Comparison of ENCODE assay signal across 11 cellular contexts in the genomic region with DNA sequence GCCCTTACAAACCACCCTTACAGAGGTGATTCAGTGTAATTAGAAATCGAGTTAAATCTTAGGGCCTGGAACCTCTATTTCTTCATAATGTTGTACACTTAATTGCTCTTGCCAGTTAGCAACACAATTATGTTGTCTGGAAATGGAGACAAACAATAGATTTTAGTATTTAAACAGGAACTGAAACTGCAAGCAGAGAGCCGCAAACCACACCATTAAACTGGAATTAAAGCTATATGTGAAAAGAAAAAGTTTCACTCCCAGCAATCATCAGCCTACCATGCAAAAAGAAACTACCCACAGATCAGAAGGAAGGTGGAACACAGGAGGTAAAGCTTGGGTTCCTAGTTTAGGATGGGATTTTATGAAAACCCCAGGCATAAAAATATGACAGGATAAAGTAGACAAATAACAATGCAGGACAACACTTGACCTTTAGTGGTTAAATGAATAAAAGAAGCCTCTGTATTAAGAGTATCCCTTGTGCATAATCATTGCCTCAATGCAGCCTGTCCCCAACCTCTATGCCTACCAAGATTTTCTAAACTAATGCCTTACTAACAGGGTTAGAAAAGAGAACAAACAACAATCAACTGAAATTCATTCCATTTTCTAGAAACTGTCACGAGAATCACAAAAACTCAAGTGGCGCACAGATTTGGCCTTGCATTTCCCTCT.
DNase-seq lines count a peak whose midpoint lies in the region; ATAC-seq and TF ChIP-seq lines count a peak whose summit lies in the region.
"Had no signal": no experiment of that assay in that cellular context is flagged by ENCODE, and none has a peak within 500 bp of the region (broad histone marks: within the 10 kb centered on the region; RNA-seq: fewer than 3 reads in every experiment).

No MANE protein-coding gene starts in this region.

- H3K9ac ChIP-seq in trophoblast cell (ENCODE audit: low read length), result no peak overlapping the region

- H2AK5ac ChIP-seq in trophoblast cell (ENCODE audit: low read length), result no peak overlapping the region

- no peak overlapping the region for H3K14ac ChIP-seq in trophoblast cell (ENCODE audit: low read length)

- H3K4me3 ChIP-seq in suprapubic skin (no peak overlapping the region), trophoblast cell (ENCODE audit: low read depth, low read length) (no peak overlapping the region)
- H3K4me3 ChIP-seq: hepatocyte had no signal

- no peak for TF ChIP-seq CTCF in suprapubic skin (IDR thresholded peaks at IDR 0.05)

- no peak overlapping the region for H3K4ac ChIP-seq in trophoblast cell (ENCODE audit: low read depth, low read length)

- ATAC-seq in GM19324 (IDR thresholded peaks at IDR 0.05; ENCODE audit: low FRiP score, unreplicated experiment) (peak; percentile 88), HG02840 (IDR thresholded peaks at IDR 0.05; ENCODE audit: low FRiP score, unreplicated experiment) (peak; percentile 87), HG03571 (IDR thresholded peaks at IDR 0.05; ENCODE audit: unreplicated experiment) (peak; percentile 94)
- no peak for ATAC-seq in stimulated activated naive CD8-positive, alpha-beta T cell treated with anti-CD3 and anti-CD28 coated beads, Interleukin-15, Interleukin-2, amounts not matched to agents 100 U/mL and 50 U/mL, for 24 hours
- ATAC-seq in activated T-cell treated with anti-CD3 and anti-CD28 coated beads, Interleukin-2, amount 50 U/mL, for 4 hours, result no peak

- H2BK12ac ChIP-seq in trophoblast cell (ENCODE audit: low read length), result no peak overlapping the region

- H3K4me3 Mint-ChIP-seq in activated T-cell treated with anti-CD3 and anti-CD28 coated beads, Interleukin-2, amount 50 U/mL, for 4 hours, result no peak overlapping the region
- H3K4me3 Mint-ChIP-seq: dendritic cell treated with granulocyte-macrophage colony-stimulating factor and Interleukin-4, amounts not matched to agents 40 ng/mL and 50 ng/mL, for 4 days had no signal

- H2AFZ ChIP-seq in trophoblast cell (ENCODE audit: insufficient read depth, low read length, poor library complexity), result no peak overlapping the region
- H2AFZ ChIP-seq: hepatocyte had no signal

- H3K27ac ChIP-seq in suprapubic skin (peak overlapping the region; percentile 69), trophoblast cell (ENCODE audit: low read depth, low read length) (no peak overlapping the region)
- H3K27ac ChIP-seq: hepatocyte had no signal

- H4K12ac ChIP-seq in trophoblast cell (ENCODE audit: low read depth, low read length), result no peak overlapping the region

- H3K23ac ChIP-seq in trophoblast cell (ENCODE audit: low read length), result no peak overlapping the region

- no peak overlapping the region for H2BK5ac ChIP-seq in trophoblast cell (ENCODE audit: low read depth, low read length, poor library complexity)

- no peaks in the 10 kb centered on the region for H3K79me2 ChIP-seq in trophoblast cell (ENCODE audit: control insufficient read depth, insufficient read depth, low read length, poor library complexity)
- H3K79me2 ChIP-seq: hepatocyte had no signal

- TF ChIP-seq EP300 in suprapubic skin (IDR thresholded peaks at IDR 0.05), result no peak

- H2BK120ac ChIP-seq in trophoblast cell (ENCODE audit: insufficient read depth, low read length, poor library complexity), result no peak overlapping the region

- peaks cover 2% of the 10 kb centered on the region for H3K27me3 Mint-ChIP-seq in activated T-cell treated with anti-CD3 and anti-CD28 coated beads, Interleukin-2, amount 50 U/mL, for 4 hours (ENCODE audit: low read depth)

- H3K9me3 ChIP-seq in suprapubic skin (no peaks in the 10 kb centered on the region), trophoblast cell (ENCODE audit: insufficient read depth, low read depth, low read length) (no peaks in the 10 kb centered on the region)

- H3K4me1 ChIP-seq in suprapubic skin (peaks cover 13% of the 10 kb centered on the region), trophoblast cell (ENCODE audit: control insufficient read depth in 1 of 2, insufficient read depth in 2 of 2, low read length in 2 of 2) (no peaks in the 10 kb centered on the region)

- H3K79me1 ChIP-seq in trophoblast cell (ENCODE audit: low read length), result no peaks in the 10 kb centered on the region

- H4K91ac ChIP-seq in trophoblast cell (ENCODE audit: low read depth, low read length), result no peak overlapping the region

- no peaks in the 10 kb centered on the region for H3K27me3 ChIP-seq in suprapubic skin
- no peaks in the 10 kb centered on the region for H3K27me3 ChIP-seq in trophoblast cell (ENCODE audit: insufficient read depth, low read length)
- H3K27me3 ChIP-seq: hepatocyte had no signal

- no peaks in the 10 kb centered on the region for H3K36me3 ChIP-seq in suprapubic skin
- H3K36me3 ChIP-seq in trophoblast cell (ENCODE audit: control insufficient read depth in 1 of 2, insufficient read depth in 2 of 2, low read length in 2 of 2), result no peaks in the 10 kb centered on the region

- DNase-seq in suprapubic skin (ENCODE audit: low spot score in 2 of 2) (no peak), trophoblast cell (no peak)
- no peak for DNase-seq in stimulated activated naive CD8-positive, alpha-beta T cell treated with anti-CD3 and anti-CD28 coated beads, Interleukin-15, Interleukin-2, amounts not matched to agents 100 U/mL and 50 U/mL, for 24 hours
- no peak for DNase-seq in activated T-cell treated with anti-CD3 and anti-CD28 coated beads, Interleukin-2, amount 50 U/mL, for 4 hours
- DNase-seq: GDM1, T1000 had no signal

- WGBS in suprapubic skin, result 69% methylated on average over 4 of the region's 4 CpGs
- no CpG with 5 or more reads among the region's 4 CpGs for WGBS in trophoblast cell (ENCODE audit: extremely low coverage, insufficient coverage, insufficient read length)

- H3K4me2 ChIP-seq in trophoblast cell (ENCODE audit: low read length), result no peak overlapping the region
- H3K4me2 ChIP-seq: hepatocyte had no signal

- H3K4me1 Mint-ChIP-seq in activated T-cell treated with anti-CD3 and anti-CD28 coated beads, Interleukin-2, amount 50 U/mL, for 4 hours (ENCODE audit: low read depth), result no peaks in the 10 kb centered on the region

- peaks cover 6% of the 10 kb centered on the region for H3K9me3 Mint-ChIP-seq in activated T-cell treated with anti-CD3 and anti-CD28 coated beads, Interleukin-2, amount 50 U/mL, for 4 hours

- H4K8ac ChIP-seq in trophoblast cell (ENCODE audit: low read depth, low read length), result no peak overlapping the region

- no peak overlapping the region for H3K18ac ChIP-seq in trophoblast cell (ENCODE audit: low read length)

- H3K36me3 Mint-ChIP-seq in activated T-cell treated with anti-CD3 and anti-CD28 coated beads, Interleukin-2, amount 50 U/mL, for 4 hours (ENCODE audit: insufficient read depth), result no peaks in the 10 kb centered on the region

- no peak for TF ChIP-seq POLR2A in suprapubic skin (IDR thresholded peaks at IDR 0.05)

Comparison
In these comparisons a context has a peak if more than half of its experiments do, and no peak if none do; other contexts are left out.
1. ATAC-seq: peak in GM19324 (single experiment), HG02840 (single experiment) and HG03571 (single experiment); none in stimulated activated naive CD8-positive, alpha-beta T cell treated with anti-CD3 and anti-CD28 coated beads, Interleukin-15, Interleukin-2, amounts not matched to agents 100 U/mL and 50 U/mL, for 24 hours (single experiment) and activated T-cell treated with anti-CD3 and anti-CD28 coated beads, Interleukin-2, amount 50 U/mL, for 4 hours (0 of 2).